In the genomic region with DNA sequence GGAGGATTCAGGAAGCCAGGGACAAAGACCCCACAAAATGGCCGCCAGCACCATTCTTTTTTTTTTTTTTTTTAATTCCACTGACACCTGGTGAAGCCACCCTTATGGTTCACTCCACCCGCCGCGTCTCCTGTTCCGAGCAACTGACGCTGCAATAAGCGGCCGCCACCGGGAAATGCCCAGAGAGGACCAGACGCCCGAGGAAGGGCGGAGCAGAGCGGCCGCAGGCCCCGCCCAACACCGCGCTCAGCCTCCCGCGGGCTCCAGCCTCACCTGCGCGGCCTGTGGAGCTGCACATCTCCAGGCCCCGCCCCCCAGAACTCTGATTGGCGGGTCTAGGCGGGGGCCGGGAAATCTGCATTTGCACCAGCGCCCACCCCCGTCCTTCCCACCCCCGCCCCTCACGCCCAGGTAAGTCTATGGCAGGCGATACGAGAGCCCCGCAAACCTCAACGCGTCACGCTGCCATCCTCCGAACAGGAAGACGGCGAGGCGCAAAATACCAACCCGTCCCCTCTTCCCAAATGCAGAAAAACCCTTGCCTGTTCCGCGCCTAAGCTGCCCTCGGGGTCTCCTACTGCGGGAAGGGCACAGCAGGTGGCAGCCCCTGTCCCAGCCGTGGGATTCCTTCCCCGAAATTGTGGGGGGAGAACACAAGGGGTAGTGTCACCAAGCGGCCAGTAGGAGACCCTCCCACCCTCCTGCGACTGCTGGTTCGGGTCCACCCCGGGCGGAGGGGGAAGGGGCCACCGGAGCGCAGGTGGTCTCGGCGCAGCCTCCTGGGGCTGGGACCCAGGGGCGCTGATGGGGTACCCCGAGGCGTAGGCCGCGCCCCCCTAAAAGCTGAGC, we compare ENCODE assay signal across 8 cellular contexts. TPM values are rescaled to one million over a fixed set of nuclear protein-coding genes. Genes with fewer than 3 reads are reported as not detected.
DNase-seq lines count a peak whose midpoint lies in the region; ATAC-seq and TF ChIP-seq lines count a peak whose summit lies in the region.

No MANE protein-coding gene starts in this region.

- H3F3A ChIP-seq in MM.1S (ENCODE audit: insufficient read depth, low read length) = 0 out of 2 replicates have a peak, but pooled peaks cover 4% of the 10 kb centered on the region

- peak overlapping the region; percentile 60 for H3K9ac ChIP-seq in MM.1S (ENCODE audit: low read length)
- peak overlapping the region; percentile 86 for H3K9ac ChIP-seq in skeletal muscle satellite cell (ENCODE audit: low read depth, low read length)

- H3K4me2 ChIP-seq in MM.1S (ENCODE audit: low read depth, low read length) (peak overlapping the region; percentile 99), skeletal muscle satellite cell (ENCODE audit: low read length) (peak overlapping the region; percentile 97)

- H4K20me1 ChIP-seq in MM.1S (ENCODE audit: insufficient read depth, low read length) = no peaks in the 10 kb centered on the region

- H2AFZ ChIP-seq in MM.1S (ENCODE audit: low read length) = peak overlapping the region; percentile 99

- TF ChIP-seq CTCF in MM.1S (IDR thresholded peaks at IDR 0.05; ENCODE audit: low read length) = peak; percentile 25

- H3K9me2 ChIP-seq in MM.1S (replicated peaks; ENCODE audit: insufficient read depth, low read length) = no peaks in the 10 kb centered on the region

- H3K79me2 ChIP-seq in MM.1S (ENCODE audit: low read length) = no peaks in the 10 kb centered on the region

- no peaks in the 10 kb centered on the region for H3K36me3 ChIP-seq in MM.1S (replicated peaks; ENCODE audit: insufficient read depth, low read length)
- H3K36me3 ChIP-seq in skeletal muscle satellite cell (ENCODE audit: insufficient read depth, low read length) = no peaks in the 10 kb centered on the region

- DNase-seq in Daoy (ENCODE audit: low read depth) (peak; percentile 79), MM.1S (peak; percentile 90), SW480 (ENCODE audit: low spot score) (peak; percentile 98), caudate nucleus (lab: John Stamatoyannopoulos, UW) (peak in 54 of 61 donors; percentile 41 to 94 (median 78)), iris pigment epithelial cell (ENCODE audit: low read depth) (peak; percentile 50)

- H3K9me3 ChIP-seq in MM.1S (replicated peaks; ENCODE audit: insufficient read depth, low read length) = no peaks in the 10 kb centered on the region
- no peaks in the 10 kb centered on the region for H3K9me3 ChIP-seq in skeletal muscle satellite cell (replicated peaks; ENCODE audit: low read length)

- ATAC-seq in GM19023 (IDR thresholded peaks at IDR 0.05; ENCODE audit: unreplicated experiment) = no peak
- ATAC-seq in GM18519 (IDR thresholded peaks at IDR 0.05; ENCODE audit: low FRiP score, unreplicated experiment) = no peak

- H3K27me3 ChIP-seq in MM.1S (replicated peaks; ENCODE audit: insufficient read depth, low read length) (no peaks in the 10 kb centered on the region), skeletal muscle satellite cell (ENCODE audit: control insufficient read depth, insufficient read depth, low read length) (no peaks in the 10 kb centered on the region)

- H3K27ac ChIP-seq in MM.1S (ENCODE audit: low read length) (no peak overlapping the region), caudate nucleus (ENCODE audit: low read depth, low read length) (peak overlapping the region; percentile 86)

- H3K4me3 ChIP-seq in MM.1S (ENCODE audit: low read length) = peak overlapping the region; percentile 83
- H3K4me3 ChIP-seq in skeletal muscle satellite cell (ENCODE audit: low read length) = peak overlapping the region; percentile 89

- H3K4me1 ChIP-seq in MM.1S (ENCODE audit: low read length) (no peaks in the 10 kb centered on the region), skeletal muscle satellite cell (ENCODE audit: control insufficient read depth, insufficient read depth, low read length) (peaks cover 5% of the 10 kb centered on the region)

RNA-seq across cellular contexts. Expression of a gene that starts 0.9 kb away (rescaled TPM):
- 5.6 and 7.9 TPM in 2 replicates for total RNA-seq in Daoy (2014; rRNA removed; shearing (Covaris generic))
- 9.0 and 9.9 TPM in 2 replicates for total RNA-seq in skeletal muscle satellite cell (2012; rRNA removed)

RNA-seq across cellular contexts. Expression of a gene that starts 35.1 kb away (rescaled TPM):
- 0.83 and 0.86 TPM in 2 replicates for total RNA-seq in Daoy (2014; rRNA removed; shearing (Covaris generic))
- total RNA-seq in skeletal muscle satellite cell (2012; rRNA removed) = not detected in 2 replicates
